Comparison of ENCODE assay signal across 15 cellular contexts in the genomic region with DNA sequence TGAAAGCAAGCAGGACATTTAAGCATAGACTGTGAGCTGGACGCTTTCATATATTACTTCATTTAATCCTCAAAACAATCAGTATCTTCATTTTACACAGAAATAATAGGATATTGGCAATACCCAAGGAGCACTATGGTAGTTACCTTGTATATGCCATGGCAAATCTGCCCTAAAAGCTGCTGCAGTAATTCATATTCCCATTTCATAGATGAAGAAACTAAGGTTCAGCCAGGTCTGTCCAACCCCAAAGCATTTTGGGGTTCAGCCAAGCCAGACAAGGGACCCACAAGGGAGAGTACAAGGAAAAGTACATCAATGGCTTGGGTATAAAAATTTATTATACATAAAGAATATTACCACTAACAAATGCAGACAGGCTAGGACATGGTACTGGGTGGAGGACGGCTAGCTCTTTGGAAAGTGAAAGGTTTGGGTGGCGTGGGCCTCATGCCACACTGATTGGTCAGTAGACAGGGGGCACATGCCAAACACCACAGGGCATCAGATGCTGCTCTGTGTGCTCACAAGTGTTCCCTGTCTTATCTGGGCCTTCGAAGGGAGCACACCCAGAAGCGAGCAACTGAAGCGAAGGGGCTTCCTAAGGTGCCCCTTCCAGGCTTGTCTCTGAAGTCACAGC. TPM values are rescaled to one million over a fixed set of nuclear protein-coding genes. Genes with fewer than 3 reads are reported as not detected.
DNase-seq lines count a peak whose midpoint lies in the region; ATAC-seq and TF ChIP-seq lines count a peak whose summit lies in the region.
"Had no signal": no experiment of that assay in that cellular context is flagged by ENCODE, and none has a peak within 500 bp of the region (broad histone marks: within the 10 kb centered on the region; RNA-seq: fewer than 3 reads in every experiment).

No MANE protein-coding gene starts in this region.

- peaks cover 54% of the 10 kb centered on the region for H3K4me1 Mint-ChIP-seq in activated CD4-positive, alpha-beta memory T cell treated with anti-CD3 and anti-CD28 coated beads, Interleukin-2, amount 10 ng/mL, durations not matched to agents 7 days and 5 days
- H3K4me1 Mint-ChIP-seq in memory B cell: peaks cover 10% of the 10 kb centered on the region

- H3K36me3 ChIP-seq in BLaER1 treated with 17β-estradiol and CSF1 and Interleukin-3, amounts not matched to agents 10 nM and 100 nM: peaks cover 68 to 77% (median 73%) of the 10 kb centered on the region in 11 experiments
- H3K36me3 ChIP-seq in sigmoid colon: peaks cover 42 to 82% (median 59%) of the 10 kb centered on the region in 4 donors

- no peak overlapping the region for H3K27ac ChIP-seq in BLaER1 treated with 17β-estradiol and CSF1 and Interleukin-3, amounts not matched to agents 10 nM and 100 nM
- H3K27ac ChIP-seq in sigmoid colon: no peak overlapping the region
- H3K27ac ChIP-seq: psoas muscle had no signal

- peaks cover 9% of the 10 kb centered on the region for H3K9me3 Mint-ChIP-seq in activated CD4-positive, alpha-beta memory T cell treated with anti-CD3 and anti-CD28 coated beads, Interleukin-2, amount 10 ng/mL, durations not matched to agents 7 days and 5 days
- H3K9me3 Mint-ChIP-seq in memory B cell: peaks cover 2% of the 10 kb centered on the region
- H3K9me3 Mint-ChIP-seq: H9, nephron had no signal

- H4K20me1 ChIP-seq in BLaER1 treated with 17β-estradiol and CSF1 and Interleukin-3, amounts not matched to agents 10 nM and 100 nM: peaks cover 0 to 39% (median 9%) of the 10 kb centered on the region in 11 experiments; a peak in 13 of 22 replicates

- no peaks in the 10 kb centered on the region for H3K9me3 ChIP-seq in BLaER1 treated with 17β-estradiol and CSF1 and Interleukin-3, amounts not matched to agents 10 nM and 100 nM (replicated peaks in 1 of 11)
- H3K9me3 ChIP-seq in sigmoid colon: no peaks in the 10 kb centered on the region
- H3K9me3 ChIP-seq: Peyer's patch, psoas muscle had no signal

- no peak for TF ChIP-seq CTCF in GM12865 (IDR thresholded peaks at IDR 0.05; ENCODE audit: insufficient read depth, low read depth, low read length, missing control alignments)
- TF ChIP-seq CTCF in sigmoid colon (IDR thresholded peaks at IDR 0.05): no peak

- 90 to 92% methylated on average over 6 of the region's 6 CpGs for WGBS in sigmoid colon, 2 donors

- H3K4me3 Mint-ChIP-seq in activated CD4-positive, alpha-beta memory T cell treated with anti-CD3 and anti-CD28 coated beads, Interleukin-2, amount 10 ng/mL, durations not matched to agents 7 days and 5 days: peak overlapping the region; percentile 39
- H3K4me3 Mint-ChIP-seq in memory B cell: no peak overlapping the region
- H3K4me3 Mint-ChIP-seq: H9, nephron had no signal

- peaks cover 80% of the 10 kb centered on the region for H3K36me3 Mint-ChIP-seq in activated CD4-positive, alpha-beta memory T cell treated with anti-CD3 and anti-CD28 coated beads, Interleukin-2, amount 10 ng/mL, durations not matched to agents 7 days and 5 days (ENCODE audit: low read depth)
- peaks cover 38% of the 10 kb centered on the region for H3K36me3 Mint-ChIP-seq in memory B cell

- H3K27ac Mint-ChIP-seq in activated CD4-positive, alpha-beta memory T cell treated with anti-CD3 and anti-CD28 coated beads, Interleukin-2, amount 10 ng/mL, durations not matched to agents 7 days and 5 days: peak overlapping the region; percentile 94
- peak overlapping the region; percentile 24 for H3K27ac Mint-ChIP-seq in memory B cell
- H3K27ac Mint-ChIP-seq: H9, nephron had no signal

- CTCF ChIA-PET in activated CD4-positive, alpha-beta memory T cell treated with anti-CD3 and anti-CD28 coated beads, Interleukin-2, amount 10 ng/mL, durations not matched to agents 7 days and 5 days (lab: Charles Lee): interaction anchor here (1.4 to 2.7 kb wide), 3 partner anchors 8 to 109 kb away, joined by 8 to 21 read pairs (median 12); no protein-coding TSS in a partner anchor

- H3K27me3 ChIP-seq in BLaER1 treated with 17β-estradiol and CSF1 and Interleukin-3, amounts not matched to agents 10 nM and 100 nM: no peaks in the 10 kb centered on the region
- H3K27me3 ChIP-seq in sigmoid colon: no peaks in the 10 kb centered on the region
- H3K27me3 ChIP-seq: Peyer's patch had no signal

- intact Hi-C loops in sigmoid colon (cut with DNase I): no loop called here

- TF ChIP-seq EP300 in sigmoid colon (IDR thresholded peaks at IDR 0.05): no peak

- peak overlapping the region; percentile 10 to 37 (median 29); a peak in 13 of 22 replicates for H3K4me2 ChIP-seq in BLaER1 treated with 17β-estradiol and CSF1 and Interleukin-3, amounts not matched to agents 10 nM and 100 nM

- no peak for DNase-seq in GM12865 (ENCODE audit: low read depth)
- DNase-seq in activated CD4-positive, alpha-beta memory T cell treated with anti-CD3 and anti-CD28 coated beads, Interleukin-2, amount 10 ng/mL, durations not matched to agents 7 days and 5 days: no peak
- no peak for DNase-seq in memory B cell (ENCODE audit: low spot score in 2 of 2)
- no peak for DNase-seq in NOMO-1 (lab: John Stamatoyannopoulos, UW; ENCODE audit: unreplicated experiment in 2 of 2)
- DNase-seq in sigmoid colon: no peak
- DNase-seq: DND-41, foreskin fibroblast, H9, NCI-H2081 treated with DMSO at 0.1 percent for 48 hours, NCI-H526, psoas muscle had no signal

- no peak for TF ChIP-seq POLR2A in sigmoid colon (IDR thresholded peaks at IDR 0.05)

- no peak overlapping the region for H3K4me3 ChIP-seq in BLaER1 treated with 17β-estradiol and CSF1 and Interleukin-3, amounts not matched to agents 10 nM and 100 nM
- H3K4me3 ChIP-seq in GM12865 (ENCODE audit: low read depth, low read length) (peak overlapping the region; percentile 5; the same call in 1 of the 2 replicates), sigmoid colon (no peak overlapping the region)
- H3K4me3 ChIP-seq: Peyer's patch, psoas muscle had no signal

- H3K4me1 ChIP-seq in BLaER1 treated with 17β-estradiol and CSF1 and Interleukin-3, amounts not matched to agents 10 nM and 100 nM: peaks cover 42 to 53% (median 46%) of the 10 kb centered on the region in 10 experiments
- H3K4me1 ChIP-seq in sigmoid colon: no peaks in the 10 kb centered on the region
- H3K4me1 ChIP-seq: psoas muscle had no signal

- H3K9ac ChIP-seq in BLaER1 treated with 17β-estradiol and CSF1 and Interleukin-3, amounts not matched to agents 10 nM and 100 nM: peak overlapping the region in 1 of 11 experiments; percentile 48; a peak in 1 of 22 replicates

- no peaks in the 10 kb centered on the region for H3K27me3 Mint-ChIP-seq in activated CD4-positive, alpha-beta memory T cell treated with anti-CD3 and anti-CD28 coated beads, Interleukin-2, amount 10 ng/mL, durations not matched to agents 7 days and 5 days
- no peaks in the 10 kb centered on the region for H3K27me3 Mint-ChIP-seq in memory B cell

- ATAC-seq in memory B cell (ENCODE audit: low read depth) (no peak), GM21723 (IDR thresholded peaks at IDR 0.05; ENCODE audit: unreplicated experiment) (no peak)
- ATAC-seq: psoas muscle had no signal

- POLR2A ChIA-PET in activated CD4-positive, alpha-beta memory T cell treated with anti-CD3 and anti-CD28 coated beads, Interleukin-2, amount 10 ng/mL, durations not matched to agents 7 days and 5 days (lab: Charles Lee): interaction anchor here (1.1 to 3.4 kb wide), 12 partner anchors 9 to 475 kb away, joined by 3 to 18 read pairs (median 5); partner anchors contain the start of genes ATP5IF1, EYA3 and FAM76A

RNA-seq across cellular contexts. Expression of gene PTAFR, which starts 23.9 kb away (rescaled TPM):
- under 1 TPM; 0.23 to 0.38 TPM for total RNA-seq in activated CD4-positive, alpha-beta memory T cell treated with anti-CD3 and anti-CD28 coated beads, Interleukin-2, amount 10 ng/mL, durations not matched to agents 7 days and 5 days
- total RNA-seq in sigmoid colon: 1 to 10 TPM; 4.1 to 8.0 (median 4.7) TPM
- 1 to 10 TPM; 1.8 to 9.9 (median 4.2) TPM for polyA plus RNA-seq in sigmoid colon

RNA-seq across cellular contexts. Expression of gene DNAJC8, which starts 32.5 kb away (rescaled TPM):
- 100 to 1,000 TPM; 100 to 104 TPM for total RNA-seq in activated CD4-positive, alpha-beta memory T cell treated with anti-CD3 and anti-CD28 coated beads, Interleukin-2, amount 10 ng/mL, durations not matched to agents 7 days and 5 days
- 10 to 100 TPM; 87.8 to 94.3 (median 94.2) TPM for total RNA-seq in sigmoid colon
- polyA plus RNA-seq in sigmoid colon: 10 to 100 TPM; 64.5 to 79.3 (median 73.2) TPM

RNA-seq across cellular contexts. Expression of gene ATP5IF1, which starts 35.6 kb away (rescaled TPM):
- 100 to 1,000 TPM; 178 TPM for total RNA-seq in activated CD4-positive, alpha-beta memory T cell treated with anti-CD3 and anti-CD28 coated beads, Interleukin-2, amount 10 ng/mL, durations not matched to agents 7 days and 5 days
- total RNA-seq in sigmoid colon: 100 to 1,000 TPM; 167 to 260 (median 205) TPM
- 1,000 to 10,000 TPM in 1 of 3 donors, 100 to 1,000 TPM in 2; 663 to 1,120 (median 759) TPM for polyA plus RNA-seq in sigmoid colon

RNA-seq across cellular contexts. Expression of gene SESN2, which starts 59.0 kb away (rescaled TPM):
- total RNA-seq in activated CD4-positive, alpha-beta memory T cell treated with anti-CD3 and anti-CD28 coated beads, Interleukin-2, amount 10 ng/mL, durations not matched to agents 7 days and 5 days: 10 to 100 TPM; 22.8 to 23.9 TPM
- total RNA-seq in sigmoid colon: 1 to 10 TPM; 4.9 to 6.3 (median 5.9) TPM
- polyA plus RNA-seq in sigmoid colon: 10 to 100 TPM; 12.9 to 36.5 (median 16.8) TPM
